14 cellular contexts compared by ENCODE assay signal in the genomic region with DNA sequence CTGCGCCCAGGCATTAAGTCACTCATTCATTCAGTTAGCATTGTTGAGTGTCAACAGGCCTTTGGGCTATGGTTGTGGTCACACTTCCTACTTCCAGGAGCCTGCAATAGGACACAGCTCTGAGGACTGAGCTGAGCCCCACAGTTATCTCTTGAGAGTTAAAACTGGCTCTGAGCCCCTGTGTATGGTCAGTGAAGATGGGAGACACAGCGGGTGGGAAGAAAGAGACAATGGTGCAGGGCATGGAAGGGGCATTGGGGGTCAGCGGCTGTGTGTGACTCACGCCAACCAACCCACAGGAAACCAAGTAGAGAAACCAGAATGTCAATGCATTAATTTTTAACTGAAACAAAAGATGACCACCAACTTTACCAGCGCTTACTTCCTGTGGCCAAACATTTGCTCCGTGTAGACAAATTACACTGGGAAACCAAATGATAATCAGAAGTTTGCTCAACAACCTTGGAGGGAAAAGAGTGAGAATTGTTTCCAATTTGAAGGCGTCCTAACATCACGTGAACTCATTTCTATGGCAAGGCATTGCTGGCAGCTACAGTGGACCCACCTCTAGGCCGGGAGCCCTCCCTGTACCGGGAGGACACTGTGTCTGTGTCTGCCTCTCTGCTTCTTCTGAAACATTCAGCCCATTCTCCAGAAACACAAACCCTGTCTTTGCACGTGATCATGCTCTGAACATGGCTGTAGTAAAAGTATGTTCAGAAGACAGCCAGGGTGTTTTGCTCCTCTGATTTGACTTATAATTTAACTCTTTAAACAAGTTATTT.
DNase-seq lines count a peak whose midpoint lies in the region; ATAC-seq, FAIRE-seq and TF ChIP-seq lines count a peak whose summit lies in the region.
"Had no signal": no experiment of that assay in that cellular context is flagged by ENCODE, and none has a peak within 500 bp of the region (broad histone marks: within the 10 kb centered on the region; RNA-seq: fewer than 3 reads in every experiment).

No MANE protein-coding gene starts in this region.

- no peaks in the 10 kb centered on the region for H3K4me1 ChIP-seq in GM23248 (ENCODE audit: insufficient read depth)
- H3K4me1 ChIP-seq: gastrocnemius medialis had no signal

- no peaks in the 10 kb centered on the region for H3K9me3 Mint-ChIP-seq in natural killer cell
- H3K9me3 Mint-ChIP-seq: H9 had no signal

- FAIRE-seq in GM12892 (lab: Jason Lieb, UNC), result no peak

- H3K36me3 ChIP-seq in GM23248 (ENCODE audit: low read depth), result no peaks in the 10 kb centered on the region
- H3K36me3 ChIP-seq: gastrocnemius medialis, left ventricle myocardium inferior had no signal

- H2AFZ ChIP-seq in GM23248, result peak overlapping the region; percentile 51; the same call in 1 of the 2 replicates

- no peaks in the 10 kb centered on the region for H4K20me1 ChIP-seq in GM23248 (ENCODE audit: insufficient read depth)

- no peak for DNase-seq in GM23248
- DNase-seq in MV-4-11 (lab: John Stamatoyannopoulos, UW), result peak; percentile 83
- DNase-seq in natural killer cell, result no peak
- DNase-seq in GM12892 (ENCODE audit: insufficient read length), result no peak
- DNase-seq: activated CD4-positive, alpha-beta T cell treated with anti-CD3 and anti-CD28 coated beads, Interleukin-2, amount 50 U/mL, for 48 hours; DMS79; gastrocnemius medialis; H9; left ventricle myocardium inferior; occipital lobe; stimulated activated naive CD8-positive, alpha-beta T cell treated with anti-CD3 and anti-CD28 coated beads, Interleukin-15, Interleukin-2, amounts not matched to agents 100 U/mL and 50 U/mL, for 24 hours had no signal

- peak; percentile 51 for ATAC-seq in GM18873 (IDR thresholded peaks at IDR 0.05; ENCODE audit: low FRiP score, unreplicated experiment)
- peak; percentile 31 to 36 (median 35) for ATAC-seq in natural killer cell
- no peak for ATAC-seq in HG03521 (IDR thresholded peaks at IDR 0.05; ENCODE audit: unreplicated experiment)
- no peak for ATAC-seq in GM21717 (IDR thresholded peaks at IDR 0.05; ENCODE audit: unreplicated experiment)
- ATAC-seq: gastrocnemius medialis; stimulated activated naive CD8-positive, alpha-beta T cell treated with anti-CD3 and anti-CD28 coated beads, Interleukin-15, Interleukin-2, amounts not matched to agents 100 U/mL and 50 U/mL, for 24 hours had no signal

- H3K27me3 ChIP-seq in GM23248 (replicated peaks; ENCODE audit: insufficient read depth), result no peaks in the 10 kb centered on the region
- H3K27me3 ChIP-seq: gastrocnemius medialis had no signal

- peaks cover 63 to 70% of the 10 kb centered on the region in 2 donors for H3K4me1 Mint-ChIP-seq in natural killer cell
- H3K4me1 Mint-ChIP-seq: H9 had no signal

- 46 to 48% methylated on average over 11 of the region's 11 CpGs for WGBS in GM23248 (ENCODE audit: low coverage in 1 of 2, low lambda C conversion rate in 2 of 2, missing lambda C conversion rate in 2 of 2), 2 experiments

- no peak for TF ChIP-seq CTCF in natural killer cell (IDR thresholded peaks at IDR 0.05)

- H3K27ac ChIP-seq in GM23248, result no peak overlapping the region
- H3K27ac ChIP-seq: gastrocnemius medialis, left ventricle myocardium inferior had no signal

- TF ChIP-seq POLR2A in GM12892 (IDR thresholded peaks at IDR 0.05; ENCODE audit: low read depth, low read length), result no peak

- H3K27ac Mint-ChIP-seq in natural killer cell, result peak overlapping the region; percentile 86 to 100
- H3K27ac Mint-ChIP-seq: H9 had no signal

- no peak overlapping the region for H3K4me2 ChIP-seq in GM23248 (ENCODE audit: unreplicated experiment)

- in situ Hi-C loops in GM23248 (cut with MboI), result no loop called here

- H3K9me3 ChIP-seq in GM23248 (ENCODE audit: low read depth), result no peaks in the 10 kb centered on the region
- H3K9me3 ChIP-seq: gastrocnemius medialis, left ventricle myocardium inferior had no signal

- no peaks in the 10 kb centered on the region for H3K27me3 Mint-ChIP-seq in natural killer cell (ENCODE audit: low read depth in 2 of 2)

- H3K4me3 ChIP-seq in GM23248, result no peak overlapping the region
- H3K4me3 ChIP-seq: gastrocnemius medialis, left ventricle myocardium inferior had no signal

- peak overlapping the region; percentile 86 for H3K4me3 Mint-ChIP-seq in natural killer cell
- H3K4me3 Mint-ChIP-seq: H9 had no signal

- no peaks in the 10 kb centered on the region for H3F3A ChIP-seq in GM23248 (ENCODE audit: insufficient read depth)

- H3K79me2 ChIP-seq in GM23248 (ENCODE audit: insufficient read depth), result no peaks in the 10 kb centered on the region

- intact Hi-C loops in natural killer cell (cut with micrococcal nuclease), result no loop called here

- H3K36me3 Mint-ChIP-seq in natural killer cell, result no peaks in the 10 kb centered on the region

- H3K9ac ChIP-seq in GM23248, result no peak overlapping the region

- H3K9me2 ChIP-seq in GM23248 (ENCODE audit: insufficient read depth), result no peaks in the 10 kb centered on the region

Comparison
In these comparisons a context has a peak if more than half of its experiments do, and no peak if none do; other contexts are left out.
1. ATAC-seq: peak in GM18873 (single experiment) and natural killer cell (3 of 3); none in HG03521 (single experiment) and GM21717 (single experiment).